8 cellular contexts compared by ENCODE assay signal in genomic region chr1:184387871-184388670, GRCh38. TPM values are rescaled to one million over a fixed set of nuclear protein-coding genes. Genes with fewer than 3 reads are reported as not detected.
DNase-seq lines count a peak whose midpoint lies in the region; ATAC-seq, FAIRE-seq and TF ChIP-seq lines count a peak whose summit lies in the region.

No MANE protein-coding gene starts in this region.

- no peak for FAIRE-seq in GM12891 (lab: Jason Lieb, UNC)

- CTCF ChIA-PET in RWPE1 (lab: Yijun Ruan, JAX): interaction anchor here (0.7 kb wide), 1 partner anchor 175 kb away, joined by 3 read pairs; no protein-coding TSS in a partner anchor

- peak overlapping the region; percentile 93 for H3K27ac ChIP-seq in RWPE1

- TF ChIP-seq CTCF in RWPE1 (conservative IDR thresholded peaks at IDR 0.05; ENCODE audit: low read depth) (no peak), choroid plexus epithelial cell (conservative IDR thresholded peaks at IDR 0.05; ENCODE audit: low read depth, low read length) (peak; percentile 14)

- DNase-seq in AG08396 (ENCODE audit: low spot score) (peak; percentile 85), RWPE1 (ENCODE audit: low spot score) (peak; percentile 71), choroid plexus epithelial cell (ENCODE audit: low read depth) (peak; percentile 58), kidney tubule cell (ENCODE audit: low spot score) (peak; percentile 84), GM12891 (ENCODE audit: insufficient read length, low spot score) (no peak)
- peak; percentile 37 for DNase-seq in stimulated activated CD8-positive, alpha-beta memory T cell treated with anti-CD3 and anti-CD28 coated beads, Interleukin-4, amount 100 ng/mL, for 48 hours
- DNase-seq in central memory CD4-positive, alpha-beta T cell: no peak

- ATAC-seq in GM21723 (IDR thresholded peaks at IDR 0.05; ENCODE audit: unreplicated experiment): peak; percentile 28

- H3K4me3 ChIP-seq in choroid plexus epithelial cell (ENCODE audit: low read depth, low read length): peak overlapping the region; percentile 67

- POLR2A ChIA-PET in RWPE1 (lab: Yijun Ruan, JAX; ENCODE audit: low non-redundant PET): interaction anchor here (0.7 kb wide), 1 partner anchor 168 kb away, joined by 3 read pairs; no protein-coding TSS in a partner anchor

- TF ChIP-seq POLR2A in GM12891 (IDR thresholded peaks at IDR 0.05; ENCODE audit: low read depth, low read length): no peak

TF ChIP-seq in GM12891, 5 proteins besides CTCF, POLR2A, EP300 and RAD21:
- TF ChIP-seq POU2F2 (IDR thresholded peaks at IDR 0.05; ENCODE audit: low read depth, low read length) (no peak), TAF1 (IDR thresholded peaks at IDR 0.05; ENCODE audit: low read depth, low read length) (no peak), PAX5 (IDR thresholded peaks at IDR 0.05; ENCODE audit: insufficient read depth, low read length, severe bottlenecking) (no peak), SPI1 (IDR thresholded peaks at IDR 0.05; ENCODE audit: low read depth, low read length) (no peak), POLR2AphosphoS5 (IDR thresholded peaks at IDR 0.05; ENCODE audit: low read depth, low read length) (no peak)

RNA-seq across cellular contexts. Expression of gene C1orf21, which starts 1.2 kb away (rescaled TPM):
- polyA plus RNA-seq in GM12891 (2012; ENCODE audit: low read depth, missing spikeins): 0.09 TPM

Comparison
In these comparisons a context has a peak if more than half of its experiments do, and no peak if none do; other contexts are left out.
1. DNase-seq: peak in AG08396 (single experiment), RWPE1 (single experiment), choroid plexus epithelial cell (single experiment), kidney tubule cell (single experiment) and stimulated activated CD8-positive, alpha-beta memory T cell treated with anti-CD3 and anti-CD28 coated beads, Interleukin-4, amount 100 ng/mL, for 48 hours (single experiment); none in GM12891 (single experiment) and central memory CD4-positive, alpha-beta T cell (single experiment).